ENCODE assay signal across 16 cellular contexts in the genomic region with DNA sequence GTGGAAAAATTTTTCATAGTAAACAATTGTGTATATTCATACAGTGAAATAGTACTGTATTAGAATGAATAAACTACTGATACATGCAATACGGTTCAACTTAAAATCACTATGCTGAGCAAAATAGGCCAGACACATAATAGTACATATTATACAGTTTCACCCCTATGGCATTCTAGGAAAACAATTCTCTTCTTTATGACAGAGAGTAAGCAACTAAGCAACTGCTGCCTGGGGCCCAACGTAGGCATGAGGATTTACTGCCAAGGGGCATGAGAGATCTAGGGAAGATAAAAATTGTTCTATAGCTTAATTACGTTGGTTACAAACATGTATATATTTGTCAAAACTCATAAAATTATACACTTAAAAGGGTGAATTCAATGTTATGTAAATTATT.
A peak's percentile ranks its signal among the peaks of the same experiment; 100 is the strongest.
DNase-seq lines count a peak whose midpoint lies in the region; ATAC-seq and TF ChIP-seq lines count a peak whose summit lies in the region.
"Had no signal": no experiment of that assay in that cellular context is flagged by ENCODE, and none has a peak within 500 bp of the region (broad histone marks: within the 10 kb centered on the region; RNA-seq: fewer than 3 reads in every experiment).

No MANE protein-coding gene starts in this region.

- H3K4me1 ChIP-seq in SJCRH30: peaks cover 18% of the 10 kb centered on the region
- no peaks in the 10 kb centered on the region for H3K4me1 ChIP-seq in trophoblast cell (ENCODE audit: control insufficient read depth in 1 of 2, insufficient read depth in 2 of 2, low read length in 2 of 2)
- H3K4me1 ChIP-seq in heart left ventricle: no peaks in the 10 kb centered on the region
- H3K4me1 ChIP-seq: BLaER1 treated with 17β-estradiol and CSF1 and Interleukin-3, amounts not matched to agents 10 nM and 100 nM had no signal

- H2AFZ ChIP-seq in trophoblast cell (ENCODE audit: insufficient read depth, low read length, poor library complexity): no peak overlapping the region

- no peak for ATAC-seq in heart left ventricle
- ATAC-seq: A549; CD8-positive, alpha-beta T cell had no signal

- no peak overlapping the region for H3K23ac ChIP-seq in trophoblast cell (ENCODE audit: low read length)

- H3K27ac ChIP-seq in SJCRH30 (peak overlapping the region; percentile 39), SK-N-MC (peak overlapping the region; percentile 82), trophoblast cell (ENCODE audit: low read depth, low read length) (no peak overlapping the region), heart left ventricle (no peak overlapping the region)
- H3K27ac ChIP-seq: 22Rv1; A549; BLaER1 treated with 17β-estradiol and CSF1 and Interleukin-3, amounts not matched to agents 10 nM and 100 nM; C4-2B had no signal

- no peak for TF ChIP-seq POLR2A in heart left ventricle (IDR thresholded peaks at IDR 0.05)

- H3K4me3 ChIP-seq in SJCRH30: no peak overlapping the region
- H3K4me3 ChIP-seq in SK-N-MC: peak overlapping the region; percentile 40; the same call in 1 of the 2 replicates
- H3K4me3 ChIP-seq in trophoblast cell (ENCODE audit: low read depth, low read length): no peak overlapping the region
- H3K4me3 ChIP-seq in heart left ventricle: no peak overlapping the region
- H3K4me3 ChIP-seq: A549; BLaER1 treated with 17β-estradiol and CSF1 and Interleukin-3, amounts not matched to agents 10 nM and 100 nM had no signal

- TF ChIP-seq CTCF in heart left ventricle (IDR thresholded peaks at IDR 0.05): no peak

- H3K18ac ChIP-seq in trophoblast cell (ENCODE audit: low read length): no peak overlapping the region

- H4K91ac ChIP-seq in trophoblast cell (ENCODE audit: low read depth, low read length): no peak overlapping the region

- no peak overlapping the region for H4K8ac ChIP-seq in trophoblast cell (ENCODE audit: low read depth, low read length)

- DNase-seq in SJCRH30 (peak in 1 of 2 experiments; percentile 30), SK-N-MC (ENCODE audit: low read depth, low spot score) (peak; percentile 39), trophoblast cell (peak; percentile 53 to 83), ecto neural progenitor cell (ENCODE audit: low spot score) (no peak), heart left ventricle (no peak)
- DNase-seq: AML-193; Caco-2; Calu3; CD4-positive, alpha-beta T cell; CD8-positive, alpha-beta T cell; DMS79 treated with DMSO at 0.1 percent for 48 hours; GF-D8 had no signal

- no peak overlapping the region for H3K14ac ChIP-seq in trophoblast cell (ENCODE audit: low read length)

- no peak overlapping the region for H4K12ac ChIP-seq in trophoblast cell (ENCODE audit: low read depth, low read length)

- no peak overlapping the region for H3K9ac ChIP-seq in SK-N-MC (ENCODE audit: insufficient read length)
- H3K9ac ChIP-seq in trophoblast cell (ENCODE audit: low read length): no peak overlapping the region
- H3K9ac ChIP-seq: BLaER1 treated with 17β-estradiol and CSF1 and Interleukin-3, amounts not matched to agents 10 nM and 100 nM had no signal

- H2AK5ac ChIP-seq in trophoblast cell (ENCODE audit: low read length): no peak overlapping the region

- WGBS in trophoblast cell (ENCODE audit: extremely low coverage, insufficient coverage, insufficient read length): no CpG with 5 or more reads among the region's 3 CpGs
- WGBS in heart left ventricle, 4 donors: 85 to 91% (median 89%) methylated on average over 3 of the region's 3 CpGs

- no peak overlapping the region for H3K4ac ChIP-seq in trophoblast cell (ENCODE audit: low read depth, low read length)

- no peaks in the 10 kb centered on the region for H3K36me3 ChIP-seq in SJCRH30
- no peaks in the 10 kb centered on the region for H3K36me3 ChIP-seq in SK-N-MC (ENCODE audit: insufficient read depth, low read length)
- no peaks in the 10 kb centered on the region for H3K36me3 ChIP-seq in trophoblast cell (ENCODE audit: control insufficient read depth in 1 of 2, insufficient read depth in 2 of 2, low read length in 2 of 2)
- no peaks in the 10 kb centered on the region for H3K36me3 ChIP-seq in heart left ventricle
- H3K36me3 ChIP-seq: BLaER1 treated with 17β-estradiol and CSF1 and Interleukin-3, amounts not matched to agents 10 nM and 100 nM had no signal

- H3K79me2 ChIP-seq in trophoblast cell (ENCODE audit: control insufficient read depth, insufficient read depth, low read length, poor library complexity): no peaks in the 10 kb centered on the region

- H3K9me3 ChIP-seq in SJCRH30 (replicated peaks) (peaks cover 3% of the 10 kb centered on the region; the same call in 1 of the 2 replicates), SK-N-MC (ENCODE audit: low read depth, low read length) (no peaks in the 10 kb centered on the region), trophoblast cell (ENCODE audit: insufficient read depth, low read depth, low read length) (no peaks in the 10 kb centered on the region), heart left ventricle (peaks cover 0 to 16% (median 0%) of the 10 kb centered on the region in 12 donors)
- H3K9me3 ChIP-seq: BLaER1 treated with 17β-estradiol and CSF1 and Interleukin-3, amounts not matched to agents 10 nM and 100 nM had no signal

- no peaks in the 10 kb centered on the region for H3K27me3 ChIP-seq in SJCRH30
- no peaks in the 10 kb centered on the region for H3K27me3 ChIP-seq in trophoblast cell (ENCODE audit: insufficient read depth, low read length)
- no peaks in the 10 kb centered on the region for H3K27me3 ChIP-seq in heart left ventricle
- H3K27me3 ChIP-seq: BLaER1 treated with 17β-estradiol and CSF1 and Interleukin-3, amounts not matched to agents 10 nM and 100 nM had no signal

- H3K4me2 ChIP-seq in trophoblast cell (ENCODE audit: low read length): no peak overlapping the region
- H3K4me2 ChIP-seq: A549; BLaER1 treated with 17β-estradiol and CSF1 and Interleukin-3, amounts not matched to agents 10 nM and 100 nM had no signal

- no peaks in the 10 kb centered on the region for H3K79me1 ChIP-seq in trophoblast cell (ENCODE audit: low read length)

- H2BK5ac ChIP-seq in trophoblast cell (ENCODE audit: low read depth, low read length, poor library complexity): no peak overlapping the region

- H2BK120ac ChIP-seq in trophoblast cell (ENCODE audit: insufficient read depth, low read length, poor library complexity): no peak overlapping the region

- intact Hi-C loops in heart left ventricle (cut with DNase I): no loop called here

- no peak overlapping the region for H2BK12ac ChIP-seq in trophoblast cell (ENCODE audit: low read length)

Comparison
In these comparisons a context has a peak if more than half of its experiments do, and no peak if none do; other contexts are left out.
1. DNase-seq: peak in SK-N-MC (single experiment) and trophoblast cell (2 of 2); none in ecto neural progenitor cell (single experiment) and heart left ventricle (0 of 5).
2. H3K27ac ChIP-seq: peak in SJCRH30 (single experiment) and SK-N-MC (single experiment); none in trophoblast cell (single experiment) and heart left ventricle (0 of 12).